9 cellular contexts compared by ENCODE assay signal in genomic region chr7:148701414-148701813, GRCh38. TPM values are rescaled to one million over a fixed set of nuclear protein-coding genes. Genes with fewer than 3 reads are reported as not detected.
A peak's percentile ranks its signal among the peaks of the same experiment; 100 is the strongest.
DNase-seq lines count a peak whose midpoint lies in the region; ATAC-seq and TF ChIP-seq lines count a peak whose summit lies in the region.
"Had no signal": no experiment of that assay in that cellular context is flagged by ENCODE, and none has a peak within 500 bp of the region (broad histone marks: within the 10 kb centered on the region; RNA-seq: fewer than 3 reads in every experiment).

No MANE protein-coding gene starts in this region.

- H3K9me3 Mint-ChIP-seq in activated T-cell treated with anti-CD3 and anti-CD28 coated beads, Interleukin-2, amount 50 U/mL, for 24 hours: no peaks in the 10 kb centered on the region

- H3K36me3 Mint-ChIP-seq in activated T-cell treated with anti-CD3 and anti-CD28 coated beads, Interleukin-2, amount 50 U/mL, for 24 hours (ENCODE audit: low read depth): peaks cover 23% of the 10 kb centered on the region
- no peaks in the 10 kb centered on the region for H3K36me3 Mint-ChIP-seq in T-helper 17 cell (ENCODE audit: low read depth)

- H3K27ac Mint-ChIP-seq in activated T-cell treated with anti-CD3 and anti-CD28 coated beads, Interleukin-2, amount 50 U/mL, for 24 hours: peak overlapping the region; percentile 93
- H3K27ac Mint-ChIP-seq in T-helper 17 cell: peak overlapping the region; percentile 92

- TF ChIP-seq EP300 in gastroesophageal sphincter (IDR thresholded peaks at IDR 0.05): no peak

- DNase-seq in activated T-cell treated with anti-CD3 and anti-CD28 coated beads, Interleukin-2, amount 50 U/mL, for 24 hours: no peak
- DNase-seq in activated T-cell treated with anti-CD3 and anti-CD28 coated beads, Interleukin-2, amount 50 U/mL, for 48 hours: no peak
- DNase-seq in T-helper 17 cell (no peak), SKM-1 (lab: John Stamatoyannopoulos, UW; ENCODE audit: unreplicated experiment) (no peak)
- no peak for DNase-seq in stimulated activated CD4-positive, alpha-beta T cell treated with anti-CD3 and anti-CD28 coated beads, Interleukin-4, amount 100 ng/mL, for 24 hours
- DNase-seq: COR-L47 had no signal

- H3K4me1 ChIP-seq in gastroesophageal sphincter (peaks cover 27 to 77% (median 36%) of the 10 kb centered on the region in 3 donors), subcutaneous abdominal adipose tissue (ENCODE audit: control insufficient read depth in 5 of 5, insufficient read depth in 5 of 5, low read length in 5 of 5) (peaks cover 0 to 56% (median 54%) of the 10 kb centered on the region in 5 donors)

- TF ChIP-seq CTCF in gastroesophageal sphincter (IDR thresholded peaks at IDR 0.05): no peak

- ATAC-seq in T-helper 17 cell (no peak), gastroesophageal sphincter (no peak), HG02798 (IDR thresholded peaks at IDR 0.05; ENCODE audit: poor library complexity, unreplicated experiment) (no peak)

- H3K9me3 ChIP-seq in T-helper 17 cell (ENCODE audit: control insufficient read depth, low read length, poor library complexity, severe bottlenecking) (peaks cover 3% of the 10 kb centered on the region), gastroesophageal sphincter (no peaks in the 10 kb centered on the region), subcutaneous abdominal adipose tissue (ENCODE audit: control insufficient read depth in 5 of 5, low read length in 5 of 5) (no peaks in the 10 kb centered on the region)

- WGBS in gastroesophageal sphincter (ENCODE audit: low coverage in 1 of 2), 2 donors: 22% methylated on average over 1 of the region's 1 CpG; no CpG with 5 or more reads in 1 of the 2 donors

- H3K4me1 Mint-ChIP-seq in activated T-cell treated with anti-CD3 and anti-CD28 coated beads, Interleukin-2, amount 50 U/mL, for 24 hours (ENCODE audit: low read depth): peaks cover 75% of the 10 kb centered on the region
- peaks cover 58% of the 10 kb centered on the region for H3K4me1 Mint-ChIP-seq in T-helper 17 cell

- H3K27me3 ChIP-seq in gastroesophageal sphincter: no peaks in the 10 kb centered on the region
- no peaks in the 10 kb centered on the region for H3K27me3 ChIP-seq in subcutaneous abdominal adipose tissue (ENCODE audit: control insufficient read depth in 5 of 5, insufficient read depth in 4 of 5, low read length in 5 of 5)

- H3K9ac ChIP-seq in subcutaneous abdominal adipose tissue (ENCODE audit: low read length in 5 of 5): peak overlapping the region in 1 of 5 donors; percentile 36

- H3K36me3 ChIP-seq in gastroesophageal sphincter (no peaks in the 10 kb centered on the region), subcutaneous abdominal adipose tissue (ENCODE audit: control insufficient read depth in 5 of 5, insufficient read depth in 5 of 5, low read length in 5 of 5) (no peaks in the 10 kb centered on the region)

- peak overlapping the region; percentile 77 to 88 for H3K4me3 ChIP-seq in gastroesophageal sphincter
- peak overlapping the region in 2 of 5 donors; percentile 35 to 82 for H3K4me3 ChIP-seq in subcutaneous abdominal adipose tissue (ENCODE audit: low read depth in 1 of 5, low read length in 5 of 5)

- H3K4me3 Mint-ChIP-seq in activated T-cell treated with anti-CD3 and anti-CD28 coated beads, Interleukin-2, amount 50 U/mL, for 24 hours: peak overlapping the region; percentile 89
- H3K4me3 Mint-ChIP-seq in T-helper 17 cell: peak overlapping the region; percentile 98

- no peaks in the 10 kb centered on the region for H3K27me3 Mint-ChIP-seq in activated T-cell treated with anti-CD3 and anti-CD28 coated beads, Interleukin-2, amount 50 U/mL, for 24 hours
- no peaks in the 10 kb centered on the region for H3K27me3 Mint-ChIP-seq in T-helper 17 cell

- H3K27ac ChIP-seq in gastroesophageal sphincter (peak overlapping the region in 3 of 4 donors; percentile 95 to 98 (median 97)), subcutaneous abdominal adipose tissue (ENCODE audit: low read depth, low read length) (peak overlapping the region; percentile 93)

- TF ChIP-seq POLR2A in gastroesophageal sphincter (IDR thresholded peaks at IDR 0.05): no peak

RNA-seq across cellular contexts. Expression of gene CUL1, which starts 2.7 kb away (rescaled TPM):
- total RNA-seq in T-helper 17 cell (10 to 100 TPM; 39.7 to 41.4 TPM), gastroesophageal sphincter (10 to 100 TPM; 80.6 to 83.7 (median 82.8) TPM)
